ENCODE assay signal across 25 cellular contexts in genomic region chr11:65394125-65394536, GRCh38. TPM values are rescaled to one million over a fixed set of nuclear protein-coding genes. Genes with fewer than 3 reads are reported as not detected.
DNase-seq lines count a peak whose midpoint lies in the region; ATAC-seq, FAIRE-seq and TF ChIP-seq lines count a peak whose summit lies in the region.
"Had no signal": no experiment of that assay in that cellular context is flagged by ENCODE, and none has a peak within 500 bp of the region (broad histone marks: within the 10 kb centered on the region; RNA-seq: fewer than 3 reads in every experiment).

No MANE protein-coding gene starts in this region.

- no peak for TF ChIP-seq CTCF in VCaP (conservative IDR thresholded peaks at IDR 0.05)
- no peak for TF ChIP-seq CTCF in kidney (IDR thresholded peaks at IDR 0.05; ENCODE audit: borderline replicate concordance, extremely low read depth, insufficient read depth)
- TF ChIP-seq CTCF in upper lobe of right lung (IDR thresholded peaks at IDR 0.05): no peak
- no peak for TF ChIP-seq CTCF in PC-9 (conservative IDR thresholded peaks at IDR 0.05)
- TF ChIP-seq CTCF in H9 (conservative IDR thresholded peaks at IDR 0.05): no peak

- H3K27me3 Mint-ChIP-seq in H9 (ENCODE audit: low read depth): no peaks in the 10 kb centered on the region
- H3K27me3 Mint-ChIP-seq: CD4-positive, CD25-positive, alpha-beta regulatory T cell had no signal

- H3K9me3 Mint-ChIP-seq in H9: no peaks in the 10 kb centered on the region
- H3K9me3 Mint-ChIP-seq: CD4-positive, CD25-positive, alpha-beta regulatory T cell; CD8-positive, alpha-beta memory T cell; HFFc6 had no signal

- 0 out of 2 replicates have a peak overlapping the region, but pooled peaks have one; percentile 1 for H3K27ac ChIP-seq in VCaP
- no peak overlapping the region for H3K27ac ChIP-seq in kidney (ENCODE audit: low read depth in 2 of 2, low read length in 2 of 2)
- H3K27ac ChIP-seq in upper lobe of right lung: no peak overlapping the region
- H3K27ac ChIP-seq in PC-9: no peak overlapping the region
- H3K27ac ChIP-seq in H9 (ENCODE audit: insufficient read length, low read depth, low read length): no peak overlapping the region
- H3K27ac ChIP-seq: 22Rv1, A549 had no signal

- no peak overlapping the region for H3K4ac ChIP-seq in H9 (ENCODE audit: low read depth, low read length)

- H4K20me1 ChIP-seq in PC-9 (ENCODE audit: insufficient read depth) (no peaks in the 10 kb centered on the region), H9 (ENCODE audit: control insufficient read depth, insufficient read depth, insufficient read length) (peaks cover 2% of the 10 kb centered on the region)

- H2BK5ac ChIP-seq in H9 (ENCODE audit: insufficient read length, low read length): no peak overlapping the region

- H2BK20ac ChIP-seq in H9 (ENCODE audit: low read depth, low read length, poor library complexity, severe bottlenecking): no peak overlapping the region

- H2BK12ac ChIP-seq in H9 (ENCODE audit: insufficient read length, low read depth, low read length): no peak overlapping the region

- no peaks in the 10 kb centered on the region for H3K9me2 ChIP-seq in PC-9 (ENCODE audit: insufficient read depth)

- H3K27me3 ChIP-seq in upper lobe of right lung (no peaks in the 10 kb centered on the region), PC-9 (ENCODE audit: insufficient read depth, low read depth) (no peaks in the 10 kb centered on the region), H9 (ENCODE audit: insufficient read depth, low read length) (no peaks in the 10 kb centered on the region)
- H3K27me3 ChIP-seq: BE2C had no signal

- no peaks in the 10 kb centered on the region for H3K9me3 ChIP-seq in kidney (ENCODE audit: control insufficient read depth in 1 of 2, low read length in 2 of 2)
- no peaks in the 10 kb centered on the region for H3K9me3 ChIP-seq in upper lobe of right lung
- H3K9me3 ChIP-seq in PC-9 (ENCODE audit: insufficient read depth, low read depth): no peaks in the 10 kb centered on the region
- H3K9me3 ChIP-seq in H9 (ENCODE audit: control insufficient read depth, low read depth, low read length): no peaks in the 10 kb centered on the region
- H3K9me3 ChIP-seq: A549, BE2C had no signal

- BruUV-seq in PC-9 (replicated peaks; lab: Mats Ljungman, UMichigan): no TSS peak

- intact Hi-C loops in Right ventricle myocardium inferior (cut with DNase I): no loop called here
- intact Hi-C loops in Right ventricle myocardium superior (cut with DNase I): no loop called here
- intact Hi-C loops in kidney (cut with DNase I): no loop called here
- intact Hi-C loops in upper lobe of right lung (cut with DNase I): no loop called here
- intact Hi-C loops in PC-9 (cut with micrococcal nuclease; ENCODE audit: unreplicated experiment): no loop called here

- H3K23ac ChIP-seq in H9 (ENCODE audit: insufficient read length, low read depth, low read length): no peak overlapping the region

- H2AFZ ChIP-seq in PC-9: no peak overlapping the region
- H2AFZ ChIP-seq in H9 (ENCODE audit: low read length): no peak overlapping the region

- H3K4me3 Mint-ChIP-seq in H9: no peak overlapping the region
- H3K4me3 Mint-ChIP-seq: CD4-positive, CD25-positive, alpha-beta regulatory T cell; CD8-positive, alpha-beta memory T cell; HFFc6 had no signal

- CTCF ChIA-PET in PC-9 (lab: Charles Lee): no interaction called here

- H3K4me1 ChIP-seq in kidney (ENCODE audit: control insufficient read depth in 1 of 2, insufficient read depth in 1 of 2, low read depth in 1 of 2, low read length in 2 of 2) (peaks cover 3 to 19% of the 10 kb centered on the region in 2 donors), upper lobe of right lung (peaks cover 26% of the 10 kb centered on the region), PC-9 (replicated peaks; ENCODE audit: insufficient read depth) (no peaks in the 10 kb centered on the region), H9 (ENCODE audit: insufficient read depth, low read length) (no peaks in the 10 kb centered on the region; the same call in 1 of the 2 replicates)
- H3K4me1 ChIP-seq: BE2C had no signal

- WGBS in H9 (ENCODE audit: extremely low coverage, insufficient read length, low lambda C conversion rate): no CpG with 5 or more reads among the region's 20 CpGs

- no peak overlapping the region for H2AK5ac ChIP-seq in H9 (ENCODE audit: insufficient read length, low read length)

- H3K36me3 Mint-ChIP-seq in H9 (ENCODE audit: insufficient read depth in 1 of 3, low read depth in 3 of 3): peaks cover 3 to 21% (median 13%) of the 10 kb centered on the region in 3 experiments; a peak in 5 of 7 replicates

- H3K9ac ChIP-seq in kidney (ENCODE audit: low read length in 2 of 2): no peak overlapping the region
- H3K9ac ChIP-seq in H9 (ENCODE audit: extremely low read depth, insufficient read length, low read length): no peak overlapping the region

- H3K4me3 ChIP-seq in kidney (ENCODE audit: low read length in 2 of 2) (no peak overlapping the region), upper lobe of right lung (no peak overlapping the region), PC-9 (no peak overlapping the region)
- H3K4me3 ChIP-seq: A549 had no signal

- H4K5ac ChIP-seq in H9 (ENCODE audit: insufficient read length, low read depth, low read length): no peak overlapping the region

- no peaks in the 10 kb centered on the region for H3F3A ChIP-seq in PC-9 (ENCODE audit: insufficient read depth, low read depth)

- POLR2A ChIA-PET in PC-9 (lab: Charles Lee; ENCODE audit: unreplicated experiment): no interaction called here

- no peak overlapping the region for H3K56ac ChIP-seq in H9 (ENCODE audit: insufficient read length, low read depth, low read length)

- no peak overlapping the region for H2BK15ac ChIP-seq in H9 (ENCODE audit: low read depth, low read length)

- no peak overlapping the region; the same call in 1 of the 2 replicates for H3K14ac ChIP-seq in H9 (ENCODE audit: insufficient read depth, low read length)

- no peak overlapping the region for H4K8ac ChIP-seq in H9 (replicated peaks; ENCODE audit: insufficient read length, low read depth, low read length)

- H2BK120ac ChIP-seq in H9 (ENCODE audit: low read depth, low read length, poor library complexity, severe bottlenecking): no peak overlapping the region

- H3K79me1 ChIP-seq in H9 (ENCODE audit: insufficient read depth, low read depth, low read length, poor library complexity, severe bottlenecking): no peaks in the 10 kb centered on the region

- H3K4me1 Mint-ChIP-seq in H9: peaks cover 12 to 15% of the 10 kb centered on the region in 2 experiments

- H3K27ac Mint-ChIP-seq in H9: no peak overlapping the region; a peak in 1 of 7 replicates
- H3K27ac Mint-ChIP-seq: CD4-positive, CD25-positive, alpha-beta regulatory T cell; CD8-positive, alpha-beta memory T cell; HFFc6 had no signal

- no peak overlapping the region for H4K91ac ChIP-seq in H9 (ENCODE audit: insufficient read length, low read depth, low read length)

- no peak overlapping the region for H3T11ph ChIP-seq in H9 (ENCODE audit: low read length)

- FAIRE-seq in kidney (lab: Jason Lieb, UNC): no peak
- FAIRE-seq: A549, GM12891, GM19239, H1, HTR-8/SVneo had no signal

- H3K36me3 ChIP-seq in kidney (ENCODE audit: control insufficient read depth in 1 of 2, insufficient read depth in 2 of 2, low read length in 2 of 2) (peaks cover 7 to 9% of the 10 kb centered on the region in 2 donors), upper lobe of right lung (peaks cover 61% of the 10 kb centered on the region), PC-9 (ENCODE audit: low read depth) (no peaks in the 10 kb centered on the region)
- H3K36me3 ChIP-seq: BE2C had no signal

- DNase-seq in Right ventricle myocardium inferior (ENCODE audit: missing footprints): peak; percentile 56
- DNase-seq in Right ventricle myocardium superior: no peak
- peak; percentile 75 for DNase-seq in kidney
- peak; percentile 48 for DNase-seq in upper lobe of right lung
- DNase-seq in PC-9: no peak
- DNase-seq in stimulated activated CD4-positive, alpha-beta T cell treated with anti-CD3 and anti-CD28 coated beads, Interleukin-4, amount 100 ng/mL, for 1 hour: no peak
- DNase-seq in H9: no peak
- DNase-seq: BE2C; C1 segment of cervical spinal cord; CD4-positive, CD25-positive, alpha-beta regulatory T cell; CD8-positive, alpha-beta memory T cell; COR-L47; DMS 273 treated with DMSO at 0.1 percent for 48 hours; DMS53; DND-41; EL; HCEC 1CT; HFFc6 had no signal

- no peak overlapping the region for H3K18ac ChIP-seq in H9 (ENCODE audit: insufficient read length, low read depth, low read length)

- H3K4me2 ChIP-seq in PC-9 (no peak overlapping the region), H9 (ENCODE audit: insufficient read depth, insufficient read length, low read length) (no peak overlapping the region)
- H3K4me2 ChIP-seq: A549 had no signal

- ATAC-seq in Right ventricle myocardium inferior (no peak), Right ventricle myocardium superior (ENCODE audit: poor library complexity) (no peak), upper lobe of right lung (no peak)
- ATAC-seq: A549 had no signal

- no peaks in the 10 kb centered on the region for H3K23me2 ChIP-seq in H9 (ENCODE audit: insufficient read length, low read depth, low read length, poor library complexity, severe bottlenecking)

- H3K79me2 ChIP-seq in PC-9 (ENCODE audit: low read depth) (no peaks in the 10 kb centered on the region; the same call in 1 of the 2 replicates), H9 (ENCODE audit: insufficient read depth, low read length) (no peaks in the 10 kb centered on the region)

RNA-seq across cellular contexts. Expression of gene FRMD8, which starts 7.7 kb away (rescaled TPM):
- total RNA-seq in Right ventricle myocardium inferior (8.2 TPM), Right ventricle myocardium superior (8.6 TPM), kidney (41.3 TPM), upper lobe of right lung (37.1 TPM), PC-9 (2021) (32.4 and 48.9 TPM in 2 replicates), H9 (2021) (19.0 and 22.7 TPM in 2 replicates)
- polyA plus RNA-seq in kidney (ENCODE audit: insufficient read depth, low read depth, low replicate concordance): 9.4 TPM

RNA-seq across cellular contexts. Expression of gene SLC25A45, which starts 11.7 kb away (rescaled TPM):
- 5.6 TPM for total RNA-seq in Right ventricle myocardium inferior
- 5.3 TPM for total RNA-seq in Right ventricle myocardium superior
- 14.7 TPM for total RNA-seq in kidney
- polyA plus RNA-seq in kidney (ENCODE audit: insufficient read depth, low read depth, low replicate concordance): 4.1 TPM
- total RNA-seq in upper lobe of right lung: 11.5 TPM
- total RNA-seq in PC-9 (2021): 9.5 and 9.8 TPM in 2 replicates
- total RNA-seq in H9 (2021): 1.1 and 1.6 TPM in 2 replicates

RNA-seq across cellular contexts. Expression of gene NEAT1, which starts 28.5 kb away (rescaled TPM):
- total RNA-seq in Right ventricle myocardium inferior (457 TPM), Right ventricle myocardium superior (451 TPM), kidney (1,006 TPM), upper lobe of right lung (1,120 TPM), PC-9 (2021) (825 and 938 TPM in 2 replicates), H9 (2021) (11.1 and 12.7 TPM in 2 replicates)
- 595 TPM for polyA plus RNA-seq in kidney (ENCODE audit: insufficient read depth, low read depth, low replicate concordance)

RNA-seq across cellular contexts. Expression of gene TIGD3, which starts 39.6 kb away (rescaled TPM):
- total RNA-seq in Right ventricle myocardium inferior (0.54 TPM), Right ventricle myocardium superior (1.0 TPM), kidney (0.19 TPM), upper lobe of right lung (0.43 TPM), PC-9 (2021) (1.7 and 1.8 TPM in 2 replicates), H9 (2021) (0.66 and 1.2 TPM in 2 replicates)
- 0.95 TPM for polyA plus RNA-seq in kidney (ENCODE audit: insufficient read depth, low read depth, low replicate concordance)

Comparison
In these comparisons a context has a peak if more than half of its experiments do, and no peak if none do; other contexts are left out.
1. DNase-seq: peak in Right ventricle myocardium inferior (single experiment), kidney (single experiment) and upper lobe of right lung (single experiment); none in Right ventricle myocardium superior (single experiment), PC-9 (0 of 2), stimulated activated CD4-positive, alpha-beta T cell treated with anti-CD3 and anti-CD28 coated beads, Interleukin-4, amount 100 ng/mL, for 1 hour (single experiment) and H9 (single experiment).
2. RNA of gene NEAT1, which starts 28.5 kb away (total RNA-seq): 1,120 TPM in upper lobe of right lung (single experiment), 1,006 TPM in kidney (single experiment), 825 to 938 TPM in PC-9, 457 TPM in Right ventricle myocardium inferior (single experiment) and 451 TPM in Right ventricle myocardium superior (single experiment); 11.1 to 12.7 TPM in H9; every median in the first group is over 10 times any median in the second.